In genomic region chr3:14532691-14533456, GRCh38 we compare ENCODE assay signal across 1 cellular context.
TF ChIP-seq lines count a peak whose summit lies in the region.

No MANE protein-coding gene starts in this region.

TF ChIP-seq in H1, 55 proteins besides CTCF, POLR2A, EP300 and RAD21 (continued from another document):
- TF ChIP-seq BCL11A (IDR thresholded peaks at IDR 0.05; ENCODE audit: low read depth in 2 of 2, low read length in 2 of 2) (no peak), GABPA (IDR thresholded peaks at IDR 0.05; ENCODE audit: borderline replicate concordance, insufficient read depth, low read length) (no peak), TAF1 (IDR thresholded peaks at IDR 0.05; ENCODE audit: low read depth, low read length) (0 out of 2 replicates have a peak, but pooled peaks have one; percentile 11), SAP30 (IDR thresholded peaks at IDR 0.05; ENCODE audit: insufficient read depth, insufficient replicate concordance, low read length) (no peak), BRCA1 (IDR thresholded peaks at IDR 0.05; ENCODE audit: low read depth, low read length) (no peak), MAFK (IDR thresholded peaks at IDR 0.05; ENCODE audit: low read depth, low read length) (no peak), KDM5A (IDR thresholded peaks at IDR 0.05; ENCODE audit: low read length) (no peak), CREB1 (IDR thresholded peaks at IDR 0.05) (no peak), SIN3A (conservative IDR thresholded peaks at IDR 0.05 in 1 of 2, IDR thresholded peaks at IDR 0.05 in 1 of 2; ENCODE audit: low read depth in 1 of 2, low read length in 2 of 2) (peak in 1 of 2 experiments; percentile 51; a peak in 1 of 4 replicates)
- TF ChIP-seq, protein P1, sequence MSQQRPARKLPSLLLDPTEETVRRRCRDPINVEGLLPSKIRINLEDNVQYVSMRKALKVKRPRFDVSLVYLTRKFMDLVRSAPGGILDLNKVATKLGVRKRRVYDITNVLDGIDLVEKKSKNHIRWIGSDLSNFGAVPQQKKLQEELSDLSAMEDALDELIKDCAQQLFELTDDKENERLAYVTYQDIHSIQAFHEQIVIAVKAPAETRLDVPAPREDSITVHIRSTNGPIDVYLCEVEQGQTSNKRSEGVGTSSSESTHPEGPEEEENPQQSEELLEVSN (IDR thresholded peaks at IDR 0.05): no peak
